ENCODE assay signal across 8 cellular contexts in the genomic region with DNA sequence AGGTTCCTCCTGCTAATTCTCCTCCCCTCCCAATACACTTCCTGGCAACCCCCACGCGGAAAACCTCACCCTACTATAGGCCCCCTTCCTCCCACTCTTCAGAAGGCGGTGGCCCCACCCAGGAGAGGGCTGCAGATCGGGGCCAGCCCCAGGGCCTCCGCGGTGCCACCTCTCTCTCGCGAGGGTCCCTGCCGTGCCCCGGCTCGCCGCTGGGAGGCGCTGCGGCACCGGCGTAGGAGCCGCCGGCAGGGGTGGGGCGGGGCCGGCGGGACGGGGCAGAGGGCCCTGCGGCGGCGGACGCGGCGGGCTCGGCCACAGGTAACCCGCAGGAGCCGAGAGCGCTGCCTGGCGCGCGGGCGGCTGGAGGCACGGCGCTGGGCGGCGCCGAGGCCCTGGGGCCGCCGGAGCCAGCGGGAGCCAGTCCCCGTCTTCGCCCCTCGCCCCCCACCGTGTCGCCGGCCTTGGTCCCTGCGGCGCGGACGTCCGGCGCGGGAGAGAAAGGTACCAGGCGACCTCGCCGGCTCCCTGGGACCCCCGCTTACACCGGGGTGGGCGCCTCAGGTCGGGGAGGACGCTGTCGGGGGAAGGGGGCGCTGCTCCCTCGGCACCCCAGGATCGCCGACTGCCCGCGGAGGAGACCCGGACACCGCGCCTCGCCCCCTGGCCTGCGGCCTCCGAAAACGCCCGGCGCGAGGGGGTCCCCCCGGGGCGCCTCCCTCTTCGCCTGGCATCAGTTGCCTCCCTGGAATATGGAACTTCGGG. TPM values are rescaled to one million over a fixed set of nuclear protein-coding genes. Genes with fewer than 3 reads are reported as not detected.
DNase-seq lines count a peak whose midpoint lies in the region; TF ChIP-seq lines count a peak whose summit lies in the region.

A gene (plus strand): TSS at position 278 of the 762 bp plus-strand sequence. CDS start 133,825 bp downstream, outside the sequence.

- H3K27ac Mint-ChIP-seq in Caco-2 (ENCODE audit: unreplicated experiment) = no peak within 1 kb of the TSS

- peaks cover 12% of the 10 kb centered on the region for H3K27me3 Mint-ChIP-seq in Caco-2 (ENCODE audit: insufficient read depth, unreplicated experiment)

- H3K4me1 ChIP-seq in Caco-2 = peaks cover 3% of the 10 kb centered on the region; the same call in 1 of the 2 replicates
- peaks cover 36% of the 10 kb centered on the region for H3K4me1 ChIP-seq in neuron (ENCODE audit: insufficient read depth, low read length)

- CTCF ChIA-PET in Caco-2 (lab: Charles Lee) = interaction anchor here (0.8 to 1.3 kb wide), 5 partner anchors 16 to 179 kb away, joined by 3 to 14 read pairs (median 3); no protein-coding TSS in a partner anchor

- DNase-seq in Caco-2 (peak; percentile 50 to 91), GM20000 (ENCODE audit: low spot score) (peak; percentile 94), HPDE6-E6E7 (ENCODE audit: extremely low spot score) (peak; percentile 62), RPMI7951 (ENCODE audit: low read depth) (peak; percentile 26), foreskin fibroblast (peak; percentile 25 to 79), substantia nigra (lab: John Stamatoyannopoulos, UW) (peak in 42 of 49 donors; percentile 7 to 87 (median 42))
- DNase-seq in activated T-helper 9 cell treated with anti-CD3 and anti-CD28 coated beads, Interleukin-2, amount 50 U/mL, for 16 hours (ENCODE audit: low read depth) = peak; percentile 77

- H3K4me3 Mint-ChIP-seq in Caco-2 (ENCODE audit: unreplicated experiment) = peak within 1 kb of the TSS; percentile 65

- H3K9me3 ChIP-seq in Caco-2 (no peaks in the 10 kb centered on the region), neuron (ENCODE audit: low read length) (no peaks in the 10 kb centered on the region)

- POLR2A ChIA-PET in Caco-2 (lab: Charles Lee) = no interaction called here

- H3K4me1 Mint-ChIP-seq in Caco-2 (ENCODE audit: low read depth, unreplicated experiment) = peaks cover 6% of the 10 kb centered on the region

- no TSS peak for BruUV-seq in Caco-2 (replicated peaks; lab: Mats Ljungman, UMichigan)

- TF ChIP-seq CTCF in Caco-2 (IDR thresholded peaks at IDR 0.05; ENCODE audit: insufficient read depth in 1 of 2, low read depth in 1 of 2, low read length in 1 of 2, severe bottlenecking in 1 of 2, unreplicated experiment in 1 of 2) (peak; percentile 72 to 83), GM20000 (IDR thresholded peaks at IDR 0.05; ENCODE audit: extremely low read depth, missing control alignments) (peak; percentile 98), foreskin fibroblast (IDR thresholded peaks at IDR 0.05; ENCODE audit: low read depth, low read length) (peak; percentile 58)

- H2AFZ ChIP-seq in neuron (ENCODE audit: low read depth, low read length) = peak within 1 kb of the TSS; percentile 89

- intact Hi-C loops in Caco-2 (cut with micrococcal nuclease; ENCODE audit: unreplicated experiment) = loop anchor here (1.0 to 5.0 kb wide), 3 partner anchors 56 to 177 kb away; no protein-coding TSS in a partner anchor

- H3K27ac ChIP-seq in substantia nigra (ENCODE audit: low read depth, low read length, poor library complexity, severe bottlenecking) = no peak within 1 kb of the TSS

- H3K36me3 ChIP-seq in Caco-2 (ENCODE audit: control insufficient read depth, insufficient read depth, low read length) (no peaks in the 10 kb centered on the region), neuron (ENCODE audit: insufficient read depth, low read length) (peaks cover 2% of the 10 kb centered on the region)

- H3K9me3 Mint-ChIP-seq in Caco-2 (ENCODE audit: unreplicated experiment) = no peaks in the 10 kb centered on the region

- H3K36me3 Mint-ChIP-seq in Caco-2 (ENCODE audit: insufficient read depth, unreplicated experiment) = no peaks in the 10 kb centered on the region

- peak within 1 kb of the TSS; percentile 59 for H3K4me3 ChIP-seq in Caco-2 (ENCODE audit: low read depth, low read length)
- H3K4me3 ChIP-seq in foreskin fibroblast (ENCODE audit: low read depth in 1 of 2, low read length in 2 of 2) = peak within 1 kb of the TSS; percentile 33 to 53
- H3K4me3 ChIP-seq in neuron (ENCODE audit: low read length) = peak within 1 kb of the TSS; percentile 74

- no peaks in the 10 kb centered on the region for H3K27me3 ChIP-seq in Caco-2 (replicated peaks; ENCODE audit: control insufficient read depth, insufficient read depth, low read length)
- H3K27me3 ChIP-seq in neuron (ENCODE audit: insufficient read depth, low read length) = no peaks in the 10 kb centered on the region

RNA-seq across cellular contexts. Expression of the gene that starts here (rescaled TPM):
- 20.5 and 25.6 TPM in 2 replicates for total RNA-seq in Caco-2 (2022)
- total RNA-seq in RPMI7951 (2014; rRNA removed; shearing (Covaris generic)) = 0.48 and 2.7 TPM in 2 replicates

Comparison
In these comparisons a context has a peak if more than half of its experiments do, and no peak if none do; other contexts are left out.
1. DNase-seq: peak in every context shown above with its lines; median percentile 94 in GM20000; 77 in activated T-helper 9 cell treated with anti-CD3 and anti-CD28 coated beads, Interleukin-2, amount 50 U/mL, for 16 hours; 70 in Caco-2; 62 in HPDE6-E6E7; 52 in foreskin fibroblast; 42 in substantia nigra; 26 in RPMI7951.